1 cellular context compared by ENCODE assay signal in the genomic region with DNA sequence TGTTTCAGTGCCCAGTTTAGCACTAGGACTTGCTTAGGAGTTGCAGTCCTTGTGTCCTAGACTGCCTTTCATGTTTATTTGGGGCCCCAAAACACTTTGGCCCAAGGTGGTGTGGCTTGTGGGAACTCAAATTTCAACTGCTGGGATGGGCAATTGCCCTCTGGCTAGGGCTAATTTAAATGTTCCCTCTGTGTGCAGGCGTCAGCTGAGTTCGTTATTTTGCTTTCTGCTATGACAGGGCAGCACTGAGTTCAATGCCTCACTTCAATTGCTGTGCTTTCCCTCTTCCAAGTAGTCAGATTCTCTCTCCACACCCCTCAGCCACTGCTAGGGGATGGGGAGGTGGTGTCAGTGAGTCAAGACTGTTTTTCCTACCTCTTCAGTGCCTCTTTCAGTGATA.
TF ChIP-seq lines count a peak whose summit lies in the region.

No MANE protein-coding gene starts in this region.

TF ChIP-seq in H1, 55 proteins besides CTCF, POLR2A, EP300 and RAD21:
- TF ChIP-seq, protein P1, sequence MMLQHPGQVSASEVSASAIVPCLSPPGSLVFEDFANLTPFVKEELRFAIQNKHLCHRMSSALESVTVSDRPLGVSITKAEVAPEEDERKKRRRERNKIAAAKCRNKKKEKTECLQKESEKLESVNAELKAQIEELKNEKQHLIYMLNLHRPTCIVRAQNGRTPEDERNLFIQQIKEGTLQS (IDR thresholded peaks at IDR 0.05; ENCODE audit: insufficient read depth, low read depth, low read length) = no peak
- TF ChIP-seq BCL11A (IDR thresholded peaks at IDR 0.05; ENCODE audit: low read depth in 2 of 2, low read length in 2 of 2) = no peak
- TF ChIP-seq BACH1 (IDR thresholded peaks at IDR 0.05; ENCODE audit: low read length) = no peak
- no peak for TF ChIP-seq SIX5 (IDR thresholded peaks at IDR 0.05; ENCODE audit: low read depth, low read length)
- no peak for TF ChIP-seq SAP30 (IDR thresholded peaks at IDR 0.05; ENCODE audit: insufficient read depth, insufficient replicate concordance, low read length)
- no peak for TF ChIP-seq CREB1 (IDR thresholded peaks at IDR 0.05)
- no peak for TF ChIP-seq PHF8 (conservative IDR thresholded peaks at IDR 0.05; ENCODE audit: low read depth, low read length)
- TF ChIP-seq, protein P2, sequence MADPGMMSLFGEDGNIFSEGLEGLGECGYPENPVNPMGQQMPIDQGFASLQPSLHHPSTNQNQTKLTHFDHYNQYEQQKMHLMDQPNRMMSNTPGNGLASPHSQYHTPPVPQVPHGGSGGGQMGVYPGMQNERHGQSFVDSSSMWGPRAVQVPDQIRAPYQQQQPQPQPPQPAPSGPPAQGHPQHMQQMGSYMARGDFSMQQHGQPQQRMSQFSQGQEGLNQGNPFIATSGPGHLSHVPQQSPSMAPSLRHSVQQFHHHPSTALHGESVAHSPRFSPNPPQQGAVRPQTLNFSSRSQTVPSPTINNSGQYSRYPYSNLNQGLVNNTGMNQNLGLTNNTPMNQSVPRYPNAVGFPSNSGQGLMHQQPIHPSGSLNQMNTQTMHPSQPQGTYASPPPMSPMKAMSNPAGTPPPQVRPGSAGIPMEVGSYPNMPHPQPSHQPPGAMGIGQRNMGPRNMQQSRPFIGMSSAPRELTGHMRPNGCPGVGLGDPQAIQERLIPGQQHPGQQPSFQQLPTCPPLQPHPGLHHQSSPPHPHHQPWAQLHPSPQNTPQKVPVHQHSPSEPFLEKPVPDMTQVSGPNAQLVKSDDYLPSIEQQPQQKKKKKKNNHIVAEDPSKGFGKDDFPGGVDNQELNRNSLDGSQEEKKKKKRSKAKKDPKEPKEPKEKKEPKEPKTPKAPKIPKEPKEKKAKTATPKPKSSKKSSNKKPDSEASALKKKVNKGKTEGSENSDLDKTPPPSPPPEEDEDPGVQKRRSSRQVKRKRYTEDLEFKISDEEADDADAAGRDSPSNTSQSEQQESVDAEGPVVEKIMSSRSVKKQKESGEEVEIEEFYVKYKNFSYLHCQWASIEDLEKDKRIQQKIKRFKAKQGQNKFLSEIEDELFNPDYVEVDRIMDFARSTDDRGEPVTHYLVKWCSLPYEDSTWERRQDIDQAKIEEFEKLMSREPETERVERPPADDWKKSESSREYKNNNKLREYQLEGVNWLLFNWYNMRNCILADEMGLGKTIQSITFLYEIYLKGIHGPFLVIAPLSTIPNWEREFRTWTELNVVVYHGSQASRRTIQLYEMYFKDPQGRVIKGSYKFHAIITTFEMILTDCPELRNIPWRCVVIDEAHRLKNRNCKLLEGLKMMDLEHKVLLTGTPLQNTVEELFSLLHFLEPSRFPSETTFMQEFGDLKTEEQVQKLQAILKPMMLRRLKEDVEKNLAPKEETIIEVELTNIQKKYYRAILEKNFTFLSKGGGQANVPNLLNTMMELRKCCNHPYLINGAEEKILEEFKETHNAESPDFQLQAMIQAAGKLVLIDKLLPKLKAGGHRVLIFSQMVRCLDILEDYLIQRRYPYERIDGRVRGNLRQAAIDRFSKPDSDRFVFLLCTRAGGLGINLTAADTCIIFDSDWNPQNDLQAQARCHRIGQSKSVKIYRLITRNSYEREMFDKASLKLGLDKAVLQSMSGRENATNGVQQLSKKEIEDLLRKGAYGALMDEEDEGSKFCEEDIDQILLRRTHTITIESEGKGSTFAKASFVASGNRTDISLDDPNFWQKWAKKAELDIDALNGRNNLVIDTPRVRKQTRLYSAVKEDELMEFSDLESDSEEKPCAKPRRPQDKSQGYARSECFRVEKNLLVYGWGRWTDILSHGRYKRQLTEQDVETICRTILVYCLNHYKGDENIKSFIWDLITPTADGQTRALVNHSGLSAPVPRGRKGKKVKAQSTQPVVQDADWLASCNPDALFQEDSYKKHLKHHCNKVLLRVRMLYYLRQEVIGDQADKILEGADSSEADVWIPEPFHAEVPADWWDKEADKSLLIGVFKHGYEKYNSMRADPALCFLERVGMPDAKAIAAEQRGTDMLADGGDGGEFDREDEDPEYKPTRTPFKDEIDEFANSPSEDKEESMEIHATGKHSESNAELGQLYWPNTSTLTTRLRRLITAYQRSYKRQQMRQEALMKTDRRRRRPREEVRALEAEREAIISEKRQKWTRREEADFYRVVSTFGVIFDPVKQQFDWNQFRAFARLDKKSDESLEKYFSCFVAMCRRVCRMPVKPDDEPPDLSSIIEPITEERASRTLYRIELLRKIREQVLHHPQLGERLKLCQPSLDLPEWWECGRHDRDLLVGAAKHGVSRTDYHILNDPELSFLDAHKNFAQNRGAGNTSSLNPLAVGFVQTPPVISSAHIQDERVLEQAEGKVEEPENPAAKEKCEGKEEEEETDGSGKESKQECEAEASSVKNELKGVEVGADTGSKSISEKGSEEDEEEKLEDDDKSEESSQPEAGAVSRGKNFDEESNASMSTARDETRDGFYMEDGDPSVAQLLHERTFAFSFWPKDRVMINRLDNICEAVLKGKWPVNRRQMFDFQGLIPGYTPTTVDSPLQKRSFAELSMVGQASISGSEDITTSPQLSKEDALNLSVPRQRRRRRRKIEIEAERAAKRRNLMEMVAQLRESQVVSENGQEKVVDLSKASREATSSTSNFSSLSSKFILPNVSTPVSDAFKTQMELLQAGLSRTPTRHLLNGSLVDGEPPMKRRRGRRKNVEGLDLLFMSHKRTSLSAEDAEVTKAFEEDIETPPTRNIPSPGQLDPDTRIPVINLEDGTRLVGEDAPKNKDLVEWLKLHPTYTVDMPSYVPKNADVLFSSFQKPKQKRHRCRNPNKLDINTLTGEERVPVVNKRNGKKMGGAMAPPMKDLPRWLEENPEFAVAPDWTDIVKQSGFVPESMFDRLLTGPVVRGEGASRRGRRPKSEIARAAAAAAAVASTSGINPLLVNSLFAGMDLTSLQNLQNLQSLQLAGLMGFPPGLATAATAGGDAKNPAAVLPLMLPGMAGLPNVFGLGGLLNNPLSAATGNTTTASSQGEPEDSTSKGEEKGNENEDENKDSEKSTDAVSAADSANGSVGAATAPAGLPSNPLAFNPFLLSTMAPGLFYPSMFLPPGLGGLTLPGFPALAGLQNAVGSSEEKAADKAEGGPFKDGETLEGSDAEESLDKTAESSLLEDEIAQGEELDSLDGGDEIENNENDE (IDR thresholded peaks at IDR 0.05; ENCODE audit: insufficient replicate concordance, low read length) = no peak
- TF ChIP-seq HDAC2 (IDR thresholded peaks at IDR 0.05; ENCODE audit: borderline replicate concordance in 1 of 2, low read depth in 2 of 2, low read length in 2 of 2) = no peak
- TF ChIP-seq SP4 (IDR thresholded peaks at IDR 0.05; ENCODE audit: low read length) = no peak
- TF ChIP-seq CBX5 (IDR thresholded peaks at IDR 0.05; ENCODE audit: low read depth, low read length) = no peak
- TF ChIP-seq EGR1 (IDR thresholded peaks at IDR 0.05; ENCODE audit: borderline replicate concordance, low read depth, low read length) = no peak
- TF ChIP-seq NRF1 (IDR thresholded peaks at IDR 0.05; ENCODE audit: low read depth, low read length) = no peak
- no peak for TF ChIP-seq KDM1A (IDR thresholded peaks at IDR 0.05; ENCODE audit: borderline replicate concordance, low read length)
- no peak for TF ChIP-seq POLR2AphosphoS5 (IDR thresholded peaks at IDR 0.05; ENCODE audit: low read depth, low read length)
- TF ChIP-seq CHD1 (IDR thresholded peaks at IDR 0.05; ENCODE audit: low read depth, low read length) = no peak
TF ChIP-seq in H1: peak in this region for 0.
